Comparison of ENCODE assay signal across 5 cellular contexts in the genomic region with DNA sequence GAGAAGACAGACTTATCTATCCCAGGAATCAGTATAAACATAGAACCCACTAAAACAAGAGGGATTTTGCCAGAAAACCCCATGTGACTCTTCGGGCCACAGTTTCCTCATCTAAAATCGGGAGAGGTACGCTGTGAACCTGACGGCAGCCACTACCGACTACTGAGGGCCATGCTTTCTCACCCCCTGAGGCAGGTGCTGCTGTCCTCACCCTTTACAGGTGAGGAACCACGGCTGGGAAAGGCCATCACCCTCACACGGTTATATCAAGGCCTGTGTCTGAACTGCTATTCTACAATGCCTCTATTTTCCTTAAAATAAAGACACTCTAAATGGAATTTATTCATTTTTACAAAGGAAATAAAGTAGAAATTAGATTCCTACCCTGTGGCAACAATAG.
A peak's percentile ranks its signal among the peaks of the same experiment; 100 is the strongest.
DNase-seq lines count a peak whose midpoint lies in the region; TF ChIP-seq lines count a peak whose summit lies in the region.
"Not testable (repeated sequence)": the region's sequence is repeated elsewhere in the genome, so short reads cannot be mapped to it uniquely, and the experiment has no call there.

No MANE protein-coding gene starts in this region.

- not testable (repeated sequence) for H3K9me3 Mint-ChIP-seq in activated CD4-positive, alpha-beta T cell treated with anti-CD3 and anti-CD28 coated beads, Interleukin-2, amount 10 ng/mL, durations not matched to agents 24 days and 14 days; chondrocyte (ENCODE audit: low read depth)

- not testable (repeated sequence) for TF ChIP-seq CTCF in chondrocyte (IDR thresholded peaks at IDR 0.05); testis (IDR thresholded peaks at IDR 0.05)

- WGBS in testis, 2 donors = 72 to 89% methylated on average over 7 of the region's 7 CpGs

- not testable (repeated sequence) for H3K4me1 ChIP-seq in testis

- H3K27me3 ChIP-seq in testis = not testable (repeated sequence)

- not testable (repeated sequence) for H3K9me3 ChIP-seq in testis

- peaks cover 13% of the 10 kb centered on the region for H3K36me3 Mint-ChIP-seq in activated CD4-positive, alpha-beta T cell treated with anti-CD3 and anti-CD28 coated beads, Interleukin-2, amount 10 ng/mL, durations not matched to agents 24 days and 14 days (ENCODE audit: low read depth)
- not testable (repeated sequence) for H3K36me3 Mint-ChIP-seq in chondrocyte (ENCODE audit: low read depth)

- H3K27ac Mint-ChIP-seq in activated CD4-positive, alpha-beta T cell treated with anti-CD3 and anti-CD28 coated beads, Interleukin-2, amount 10 ng/mL, durations not matched to agents 24 days and 14 days; chondrocyte (ENCODE audit: unreplicated experiment): not testable (repeated sequence)

- not testable (repeated sequence) for H3K27ac ChIP-seq in testis

- peak; percentile 54 for DNase-seq in activated CD4-positive, alpha-beta T cell treated with anti-CD3 and anti-CD28 coated beads, Interleukin-2, amount 10 ng/mL, durations not matched to agents 24 days and 14 days
- DNase-seq in chondrocyte (ENCODE audit: low spot score) (peak; percentile 50), mesenteric fat pad (ENCODE audit: low spot score) (peak; percentile 59), posterior vena cava (ENCODE audit: low spot score) (peak; percentile 41), testis (peak; percentile 6)

- H3K36me3 ChIP-seq in testis (ENCODE audit: low read depth, missing control alignments) = not testable (repeated sequence)

- H3K4me1 Mint-ChIP-seq in activated CD4-positive, alpha-beta T cell treated with anti-CD3 and anti-CD28 coated beads, Interleukin-2, amount 10 ng/mL, durations not matched to agents 24 days and 14 days; chondrocyte (ENCODE audit: low read depth): not testable (repeated sequence)

- H3K4me3 Mint-ChIP-seq in activated CD4-positive, alpha-beta T cell treated with anti-CD3 and anti-CD28 coated beads, Interleukin-2, amount 10 ng/mL, durations not matched to agents 24 days and 14 days; chondrocyte (ENCODE audit: unreplicated experiment): not testable (repeated sequence)

- intact Hi-C loops in activated CD4-positive, alpha-beta T cell treated with anti-CD3 and anti-CD28 coated beads, Interleukin-2, amount 10 ng/mL, durations not matched to agents 24 days and 14 days (cut with micrococcal nuclease); posterior vena cava (cut with DNase I); testis (cut with DNase I; ENCODE audit: low total_unique reads): not testable (repeated sequence)

- H3K4me3 ChIP-seq in testis = not testable (repeated sequence)

- H3K27me3 Mint-ChIP-seq in activated CD4-positive, alpha-beta T cell treated with anti-CD3 and anti-CD28 coated beads, Interleukin-2, amount 10 ng/mL, durations not matched to agents 24 days and 14 days; chondrocyte (ENCODE audit: low read depth): not testable (repeated sequence)

- not testable (repeated sequence) for TF ChIP-seq POLR2A in testis (IDR thresholded peaks at IDR 0.05)

Comparison
In these comparisons a context has a peak if more than half of its experiments do, and no peak if none do; other contexts are left out.
1. DNase-seq: peak in every context shown above with its lines; median percentile 59 in mesenteric fat pad; 54 in activated CD4-positive, alpha-beta T cell treated with anti-CD3 and anti-CD28 coated beads, Interleukin-2, amount 10 ng/mL, durations not matched to agents 24 days and 14 days; 50 in chondrocyte; 41 in posterior vena cava; 6 in testis.